20 cellular contexts compared by ENCODE assay signal in genomic region chr2:98800330-98801064, GRCh38.
DNase-seq lines count a peak whose midpoint lies in the region; ATAC-seq and TF ChIP-seq lines count a peak whose summit lies in the region.
"Had no signal": no experiment of that assay in that cellular context is flagged by ENCODE, and none has a peak within 500 bp of the region (broad histone marks: within the 10 kb centered on the region; RNA-seq: fewer than 3 reads in every experiment).

No MANE protein-coding gene starts in this region.

- H3K4me3 Mint-ChIP-seq in MCF 10A (ENCODE audit: unreplicated experiment) = no peak overlapping the region
- no peak overlapping the region for H3K4me3 Mint-ChIP-seq in dendritic cell treated with granulocyte-macrophage colony-stimulating factor and Interleukin-4, amounts not matched to agents 40 ng/mL and 50 ng/mL, for 4 days
- H3K4me3 Mint-ChIP-seq: activated CD8-positive, alpha-beta T cell treated with anti-CD3 and anti-CD28 coated beads, Interleukin-2, amount 10 ng/mL, durations not matched to agents 7 days and 5 days; nephron; stimulated activated naive CD8-positive, alpha-beta T cell treated with anti-CD3 and anti-CD28 coated beads, Interleukin-15, amount 100 ng/mL, for 72 hours had no signal

- H2AFZ ChIP-seq in mammary epithelial cell (ENCODE audit: low read depth, low read length) (no peak overlapping the region), trophoblast cell (ENCODE audit: insufficient read depth, low read length, poor library complexity) (no peak overlapping the region)

- dilution Hi-C loops in mammary epithelial cell (cut with HindIII; ENCODE audit: low sequenced_read_pairs) = no loop called here

- POLR2A ChIA-PET in MCF 10A (lab: Yijun Ruan, JAX) = no interaction called here

- H3K23ac ChIP-seq in trophoblast cell (ENCODE audit: low read length) = no peak overlapping the region

- no peak overlapping the region for H2BK5ac ChIP-seq in trophoblast cell (ENCODE audit: low read depth, low read length, poor library complexity)

- no peaks in the 10 kb centered on the region for H3K27me3 ChIP-seq in mammary epithelial cell (ENCODE audit: insufficient read depth, low read length)
- H3K27me3 ChIP-seq in neutrophil = no peaks in the 10 kb centered on the region
- H3K27me3 ChIP-seq in trophoblast cell (ENCODE audit: insufficient read depth, low read length) = no peaks in the 10 kb centered on the region
- H3K27me3 ChIP-seq: MG63 had no signal

- no peaks in the 10 kb centered on the region for H4K20me1 ChIP-seq in mammary epithelial cell (ENCODE audit: insufficient read depth, low read length)

- no peaks in the 10 kb centered on the region for H3K9me3 ChIP-seq in mammary epithelial cell (replicated peaks; ENCODE audit: insufficient read depth, low read length)
- no peaks in the 10 kb centered on the region for H3K9me3 ChIP-seq in neutrophil
- H3K9me3 ChIP-seq in trophoblast cell (ENCODE audit: insufficient read depth, low read depth, low read length) = no peaks in the 10 kb centered on the region
- H3K9me3 ChIP-seq: MG63 had no signal

- no peak overlapping the region for H2AK5ac ChIP-seq in trophoblast cell (ENCODE audit: low read length)

- CTCF ChIA-PET in MCF 10A (lab: Yijun Ruan, JAX) (interaction anchor here (0.6 kb wide), 1 partner anchor 54 kb away, joined by 3 read pairs; no protein-coding TSS in a partner anchor), mammary epithelial cell (lab: Charles Lee; ENCODE audit: low non-redundant PET) (interaction anchor here (0.5 kb wide), 1 partner anchor 90 kb away, joined by 9 read pairs; no protein-coding TSS in a partner anchor)

- no peak overlapping the region for H3K4ac ChIP-seq in trophoblast cell (ENCODE audit: low read depth, low read length)

- no peaks in the 10 kb centered on the region for H3K79me2 ChIP-seq in mammary epithelial cell (ENCODE audit: insufficient read depth, low read length)
- H3K79me2 ChIP-seq in trophoblast cell (ENCODE audit: control insufficient read depth, insufficient read depth, low read length, poor library complexity) = no peaks in the 10 kb centered on the region

- H3K27ac ChIP-seq in mammary epithelial cell (ENCODE audit: insufficient read depth, low read depth, low read length) = no peak overlapping the region
- H3K27ac ChIP-seq in neutrophil = peak overlapping the region; percentile 32
- no peak overlapping the region for H3K27ac ChIP-seq in trophoblast cell (ENCODE audit: low read depth, low read length)

- no TSS peak for BruUV-seq in MCF 10A (replicated peaks; lab: Mats Ljungman, UMichigan)
- no TSS peak for BruUV-seq in mammary epithelial cell (replicated peaks; lab: Mats Ljungman, UMichigan)

- H3K36me3 ChIP-seq in mammary epithelial cell (ENCODE audit: insufficient read depth, low read length) (no peaks in the 10 kb centered on the region), neutrophil (no peaks in the 10 kb centered on the region), trophoblast cell (ENCODE audit: control insufficient read depth in 1 of 2, insufficient read depth in 2 of 2, low read length in 2 of 2) (no peaks in the 10 kb centered on the region)
- H3K36me3 ChIP-seq: MG63 had no signal

- TF ChIP-seq CTCF in MCF 10A (IDR thresholded peaks at IDR 0.05; ENCODE audit: unreplicated experiment) (no peak), mammary epithelial cell (conservative IDR thresholded peaks at IDR 0.05 in 1 of 2, IDR thresholded peaks at IDR 0.05 in 1 of 2; ENCODE audit: extremely low read depth in 1 of 2, insufficient read depth in 1 of 2, low read depth in 1 of 2, low read length in 2 of 2) (no peak), neutrophil (IDR thresholded peaks at IDR 0.05) (no peak)

- H3K18ac ChIP-seq in trophoblast cell (ENCODE audit: low read length) = no peak overlapping the region

- H3K9me3 Mint-ChIP-seq in MCF 10A (ENCODE audit: unreplicated experiment) = no peaks in the 10 kb centered on the region
- H3K9me3 Mint-ChIP-seq in dendritic cell treated with granulocyte-macrophage colony-stimulating factor and Interleukin-4, amounts not matched to agents 40 ng/mL and 50 ng/mL, for 4 days = no peaks in the 10 kb centered on the region
- H3K9me3 Mint-ChIP-seq: nephron; stimulated activated naive CD8-positive, alpha-beta T cell treated with anti-CD3 and anti-CD28 coated beads, Interleukin-15, amount 100 ng/mL, for 72 hours had no signal

- H3K14ac ChIP-seq in trophoblast cell (ENCODE audit: low read length) = no peak overlapping the region

- no peaks in the 10 kb centered on the region for H3K27me3 Mint-ChIP-seq in MCF 10A (ENCODE audit: insufficient read depth, unreplicated experiment)
- peaks cover 5% of the 10 kb centered on the region for H3K27me3 Mint-ChIP-seq in dendritic cell treated with granulocyte-macrophage colony-stimulating factor and Interleukin-4, amounts not matched to agents 40 ng/mL and 50 ng/mL, for 4 days
- H3K27me3 Mint-ChIP-seq: stimulated activated naive CD8-positive, alpha-beta T cell treated with anti-CD3 and anti-CD28 coated beads, Interleukin-15, amount 100 ng/mL, for 72 hours had no signal

- H3K4me1 ChIP-seq in mammary epithelial cell (ENCODE audit: insufficient read depth, low read length) (peaks cover 19% of the 10 kb centered on the region), neutrophil (ENCODE audit: control insufficient read depth in 1 of 2, insufficient read depth in 1 of 2, low read depth in 1 of 2, low read length in 1 of 2) (peaks cover 51 to 75% of the 10 kb centered on the region in 2 experiments), trophoblast cell (ENCODE audit: control insufficient read depth in 1 of 2, insufficient read depth in 2 of 2, low read length in 2 of 2) (peaks cover 2 to 5% of the 10 kb centered on the region in 2 experiments)

- DNase-seq in MCF 10A (ENCODE audit: unreplicated experiment) = no peak
- DNase-seq in mammary epithelial cell = no peak
- no peak for DNase-seq in 8988T
- DNase-seq in trophoblast cell = no peak
- DNase-seq in left colon = no peak
- DNase-seq: activated CD4-positive, CD25-positive, alpha-beta regulatory T cell treated with anti-CD3 and anti-CD28 coated beads, Interleukin-2, amount 50 U/mL, for 72 hours; activated CD8-positive, alpha-beta T cell treated with anti-CD3 and anti-CD28 coated beads, Interleukin-2, amount 10 ng/mL, durations not matched to agents 7 days and 5 days; activated naive CD4-positive, alpha-beta T cell; activated T-cell treated with anti-CD3 and anti-CD28 coated beads, Interleukin-2, amount 50 U/mL, for 1 hour; C1 segment of cervical spinal cord; effector memory CD4-positive, alpha-beta T cell; MG63; NCI-H187; NCI-H524; stimulated activated CD4-positive, alpha-beta T cell treated with anti-CD3 and anti-CD28 coated beads, Interleukin-4, amount 100 ng/mL, for 1 hour; stimulated activated naive CD8-positive, alpha-beta T cell treated with anti-CD3 and anti-CD28 coated beads, Interleukin-15, amount 100 ng/mL, for 72 hours had no signal

- in situ Hi-C loops in mammary epithelial cell (cut with MboI; ENCODE audit: low sequenced_read_pairs in 2 of 2) = no loop called here

- H3K79me1 ChIP-seq in trophoblast cell (ENCODE audit: low read length) = peaks cover 2% of the 10 kb centered on the region

- no peak overlapping the region for H4K12ac ChIP-seq in trophoblast cell (ENCODE audit: low read depth, low read length)

- intact Hi-C loops in MCF 10A (cut with micrococcal nuclease) (no loop called here), mammary epithelial cell (cut with micrococcal nuclease) (no loop called here), left colon (cut with DNase I, micrococcal nuclease) (no loop called here)
- intact Hi-C loops in dendritic cell treated with granulocyte-macrophage colony-stimulating factor and Interleukin-4, amounts not matched to agents 40 ng/mL and 50 ng/mL, for 4 days (cut with micrococcal nuclease) = no loop called here

- H4K91ac ChIP-seq in trophoblast cell (ENCODE audit: low read depth, low read length) = no peak overlapping the region

- no peak overlapping the region for H2BK120ac ChIP-seq in trophoblast cell (ENCODE audit: insufficient read depth, low read length, poor library complexity)

- 95% methylated on average over 6 of the region's 8 CpGs for WGBS in mammary epithelial cell (ENCODE audit: low coverage, missing lambda C conversion rate)
- no CpG with 5 or more reads among the region's 8 CpGs for WGBS in trophoblast cell (ENCODE audit: extremely low coverage, insufficient coverage, insufficient read length)

- H3K36me3 Mint-ChIP-seq in MCF 10A (ENCODE audit: insufficient read depth, unreplicated experiment) = peaks cover 22% of the 10 kb centered on the region
- H3K36me3 Mint-ChIP-seq in dendritic cell treated with granulocyte-macrophage colony-stimulating factor and Interleukin-4, amounts not matched to agents 40 ng/mL and 50 ng/mL, for 4 days (ENCODE audit: low read depth) = peaks cover 18% of the 10 kb centered on the region

- H3K4me1 Mint-ChIP-seq in MCF 10A (ENCODE audit: insufficient read depth, unreplicated experiment) = peaks cover 21% of the 10 kb centered on the region
- peaks cover 27% of the 10 kb centered on the region for H3K4me1 Mint-ChIP-seq in dendritic cell treated with granulocyte-macrophage colony-stimulating factor and Interleukin-4, amounts not matched to agents 40 ng/mL and 50 ng/mL, for 4 days (ENCODE audit: low read depth)

- H3K27ac Mint-ChIP-seq in MCF 10A (ENCODE audit: low read depth, unreplicated experiment) = peak overlapping the region; percentile 6
- H3K27ac Mint-ChIP-seq in dendritic cell treated with granulocyte-macrophage colony-stimulating factor and Interleukin-4, amounts not matched to agents 40 ng/mL and 50 ng/mL, for 4 days = peak overlapping the region; percentile 21
- H3K27ac Mint-ChIP-seq: activated CD8-positive, alpha-beta T cell treated with anti-CD3 and anti-CD28 coated beads, Interleukin-2, amount 10 ng/mL, durations not matched to agents 7 days and 5 days; nephron had no signal

- H3K9ac ChIP-seq in mammary epithelial cell (ENCODE audit: insufficient read depth, low read length) = no peak overlapping the region
- no peak overlapping the region for H3K9ac ChIP-seq in trophoblast cell (ENCODE audit: low read length)

- H2BK12ac ChIP-seq in trophoblast cell (ENCODE audit: low read length) = no peak overlapping the region

- no peak for ATAC-seq in HG03095 (IDR thresholded peaks at IDR 0.05; ENCODE audit: unreplicated experiment)
- ATAC-seq in left colon = no peak

- H4K8ac ChIP-seq in trophoblast cell (ENCODE audit: low read depth, low read length) = no peak overlapping the region

- H3K4me2 ChIP-seq in mammary epithelial cell (ENCODE audit: insufficient read depth, low read depth, low read length) (no peak overlapping the region), trophoblast cell (ENCODE audit: low read length) (no peak overlapping the region)

- H3K4me3 ChIP-seq in mammary epithelial cell (replicated peaks in 1 of 3; ENCODE audit: insufficient read depth in 1 of 3, low read depth in 2 of 3, low read length in 3 of 3) (no peak overlapping the region), neutrophil (ENCODE audit: low read depth in 1 of 2, low read length in 1 of 2) (no peak overlapping the region), trophoblast cell (ENCODE audit: low read depth, low read length) (no peak overlapping the region)
- H3K4me3 ChIP-seq: MG63 had no signal
